ENCODE assay signal across 12 cellular contexts in genomic region chr4:101334963-101335572, GRCh38. TPM values are rescaled to one million over a fixed set of nuclear protein-coding genes. Genes with fewer than 3 reads are reported as not detected.
DNase-seq lines count a peak whose midpoint lies in the region; ATAC-seq and TF ChIP-seq lines count a peak whose summit lies in the region.
"Had no signal": no experiment of that assay in that cellular context is flagged by ENCODE, and none has a peak within 500 bp of the region (broad histone marks: within the 10 kb centered on the region; RNA-seq: fewer than 3 reads in every experiment).

No MANE protein-coding gene starts in this region.

- peaks cover 31% of the 10 kb centered on the region for H3K4me1 Mint-ChIP-seq in activated T-helper 17 cell treated with anti-CD3 and anti-CD28 coated beads, Interleukin-2, amount 50 U/mL, for 72 hours

- peak overlapping the region; percentile 65 for H3K4me3 Mint-ChIP-seq in activated T-helper 17 cell treated with anti-CD3 and anti-CD28 coated beads, Interleukin-2, amount 50 U/mL, for 72 hours

- no peak overlapping the region for H3K27ac ChIP-seq in DND-41 (ENCODE audit: low read length)
- no peak overlapping the region for H3K27ac ChIP-seq in WERI-Rb-1
- H3K27ac ChIP-seq: right lobe of liver, SJCRH30 had no signal

- peaks cover 23% of the 10 kb centered on the region for H4K20me1 ChIP-seq in DND-41 (ENCODE audit: insufficient read depth, low read length)

- no peak for DNase-seq in DND-41
- DNase-seq in NCI-H1092 treated with DMSO at 0.1 percent for 48 hours (lab: John Stamatoyannopoulos, UW): no peak
- DNase-seq in WERI-Rb-1: no peak
- no peak for DNase-seq in hepatic stellate cell (ENCODE audit: low spot score)
- DNase-seq in cerebellum (ENCODE audit: low spot score): no peak
- DNase-seq: left cardiac atrium, right lobe of liver, SJCRH30, stomach had no signal

- H3K27ac Mint-ChIP-seq in activated T-helper 17 cell treated with anti-CD3 and anti-CD28 coated beads, Interleukin-2, amount 50 U/mL, for 72 hours: peak overlapping the region; percentile 71

- no peak overlapping the region for H2AFZ ChIP-seq in DND-41 (ENCODE audit: low read depth, low read length)

- peak; percentile 54; the same call in 2 of the 3 replicates for ATAC-seq in DND-41 (ENCODE audit: insufficient read depth, low read depth)
- ATAC-seq in GM19372 (IDR thresholded peaks at IDR 0.05; ENCODE audit: low read depth, unreplicated experiment): peak; percentile 54
- peak; percentile 57 for ATAC-seq in HG03066 (IDR thresholded peaks at IDR 0.05; ENCODE audit: low read depth, unreplicated experiment)
- peak; percentile 69 for ATAC-seq in activated T-helper 17 cell treated with anti-CD3 and anti-CD28 coated beads, Interleukin-2, amount 50 U/mL, for 72 hours (replicated peaks)

- peaks cover 61% of the 10 kb centered on the region for H3K79me2 ChIP-seq in DND-41 (ENCODE audit: insufficient read depth, low read length)

- H3K27me3 ChIP-seq in DND-41 (ENCODE audit: insufficient read depth, low read length, poor library complexity) (no peaks in the 10 kb centered on the region), WERI-Rb-1 (ENCODE audit: insufficient read depth, low read depth, severe bottlenecking) (no peaks in the 10 kb centered on the region)
- H3K27me3 ChIP-seq: right lobe of liver, SJCRH30, stomach had no signal

- H3K36me3 ChIP-seq in DND-41 (ENCODE audit: insufficient read depth, low read length) (no peaks in the 10 kb centered on the region), WERI-Rb-1 (no peaks in the 10 kb centered on the region)
- H3K36me3 ChIP-seq: right lobe of liver, SJCRH30, stomach had no signal

- no peaks in the 10 kb centered on the region for H3K4me1 ChIP-seq in DND-41 (ENCODE audit: insufficient read depth, low read length)
- H3K4me1 ChIP-seq: SJCRH30 had no signal

- H3K4me2 ChIP-seq in DND-41 (ENCODE audit: insufficient read depth, low read length): no peak overlapping the region

- H3K27me3 Mint-ChIP-seq in activated T-helper 17 cell treated with anti-CD3 and anti-CD28 coated beads, Interleukin-2, amount 50 U/mL, for 72 hours: no peaks in the 10 kb centered on the region

- H3K9me3 Mint-ChIP-seq in activated T-helper 17 cell treated with anti-CD3 and anti-CD28 coated beads, Interleukin-2, amount 50 U/mL, for 72 hours: no peaks in the 10 kb centered on the region

- no peak overlapping the region for H3K9ac ChIP-seq in DND-41 (ENCODE audit: low read depth, low read length)

- TF ChIP-seq CTCF in DND-41 (IDR thresholded peaks at IDR 0.05; ENCODE audit: borderline replicate concordance, extremely low read depth, low read length, poor library complexity, severe bottlenecking) (no peak), WERI-Rb-1 (IDR thresholded peaks at IDR 0.05; ENCODE audit: low read depth, low read length) (no peak)

- H3K9me3 ChIP-seq in DND-41 (ENCODE audit: insufficient read depth, low read length, severe bottlenecking): no peaks in the 10 kb centered on the region
- H3K9me3 ChIP-seq in WERI-Rb-1 (ENCODE audit: severe bottlenecking): no peaks in the 10 kb centered on the region
- H3K9me3 ChIP-seq: right lobe of liver, SJCRH30, stomach had no signal

- H3K36me3 Mint-ChIP-seq in activated T-helper 17 cell treated with anti-CD3 and anti-CD28 coated beads, Interleukin-2, amount 50 U/mL, for 72 hours (ENCODE audit: low read depth): no peaks in the 10 kb centered on the region

- H3K4me3 ChIP-seq in DND-41 (ENCODE audit: low read depth in 1 of 2, low read length in 2 of 2) (no peak overlapping the region), WERI-Rb-1 (ENCODE audit: low read depth, low read length) (no peak overlapping the region)
- H3K4me3 ChIP-seq: right lobe of liver, SJCRH30, stomach had no signal

RNA-seq across cellular contexts. Expression of gene PPP3CA, which starts 12.3 kb away (rescaled TPM):
- 10 to 100 TPM; 14.6 to 20.5 TPM for total RNA-seq in activated T-helper 17 cell treated with anti-CD3 and anti-CD28 coated beads, Interleukin-2, amount 50 U/mL, for 72 hours
- total RNA-seq in cerebellum: 98.0 TPM
